ENCODE assay signal across 8 cellular contexts in genomic region chr6:24547243-24547642, GRCh38. TPM values are rescaled to one million over a fixed set of nuclear protein-coding genes. Genes with fewer than 3 reads are reported as not detected.
DNase-seq lines count a peak whose midpoint lies in the region; ATAC-seq and TF ChIP-seq lines count a peak whose summit lies in the region.

No MANE protein-coding gene starts in this region.

- no peak overlapping the region for H2AFZ ChIP-seq in mesenchymal stem cell (ENCODE audit: low read depth, low read length)

- no peak overlapping the region for H3K27ac ChIP-seq in cardiac muscle cell
- H3K27ac ChIP-seq in right atrium auricular region, result no peak overlapping the region
- H3K27ac ChIP-seq in mesenchymal stem cell (ENCODE audit: low read length, poor library complexity, severe bottlenecking), result no peak overlapping the region

- H4K91ac ChIP-seq in mesenchymal stem cell (ENCODE audit: low read length), result no peak overlapping the region

- no peak overlapping the region for H3K4ac ChIP-seq in mesenchymal stem cell (ENCODE audit: low read depth in 1 of 2, low read length in 2 of 2)

- DNase-seq in cardiac muscle cell (ENCODE audit: low read depth in 1 of 2, low spot score in 1 of 2) (peak; percentile 8 to 58), right atrium auricular region (ENCODE audit: low spot score) (no peak), T-cell (peak in 31 of 34 experiments; percentile 7 to 51 (median 28)), NCI-H446 (lab: John Stamatoyannopoulos, UW) (no peak), mesenchymal stem cell (no peak), D341Med (ENCODE audit: low spot score) (no peak)
- peak; percentile 3 for DNase-seq in central memory CD4-positive, alpha-beta T cell
- DNase-seq in stimulated activated naive CD8-positive, alpha-beta T cell treated with anti-CD3 and anti-CD28 coated beads, Interleukin-15, Interleukin-2, amounts not matched to agents 100 U/mL and 50 U/mL, for 24 hours, result peak; percentile 55

- H3K27me3 Mint-ChIP-seq in T-cell, result peaks cover 14 to 25% of the 10 kb centered on the region in 2 donors

- no peak overlapping the region for H2BK15ac ChIP-seq in mesenchymal stem cell (ENCODE audit: low read depth, poor library complexity, severe bottlenecking)

- H3K23ac ChIP-seq in mesenchymal stem cell (ENCODE audit: low read length in 2 of 2), result peak overlapping the region in 1 of 2 experiments; percentile 59

- no peaks in the 10 kb centered on the region for H3K36me3 Mint-ChIP-seq in T-cell

- no peak overlapping the region for H2AK5ac ChIP-seq in mesenchymal stem cell (ENCODE audit: low read length, severe bottlenecking)

- no peaks in the 10 kb centered on the region for H3K36me3 ChIP-seq in cardiac muscle cell
- H3K36me3 ChIP-seq in right atrium auricular region, result no peaks in the 10 kb centered on the region
- H3K36me3 ChIP-seq in mesenchymal stem cell (ENCODE audit: control insufficient read depth in 1 of 2, insufficient read depth in 2 of 2, low read depth in 1 of 2, low read length in 2 of 2), result no peaks in the 10 kb centered on the region

- peak; percentile 73 to 95 (median 89) for ATAC-seq in T-cell (replicated peaks in 1 of 4)
- peak; percentile 88 for ATAC-seq in stimulated activated naive CD8-positive, alpha-beta T cell treated with anti-CD3 and anti-CD28 coated beads, Interleukin-15, Interleukin-2, amounts not matched to agents 100 U/mL and 50 U/mL, for 24 hours

- no peak overlapping the region for H3K14ac ChIP-seq in mesenchymal stem cell (ENCODE audit: low read length in 2 of 2)

- H3K9ac ChIP-seq in mesenchymal stem cell (ENCODE audit: low read length), result no peak overlapping the region

- H3K4me3 ChIP-seq in cardiac muscle cell (no peak overlapping the region), right atrium auricular region (no peak overlapping the region), mesenchymal stem cell (ENCODE audit: insufficient read depth in 1 of 2, low read depth in 1 of 2, low read length in 2 of 2) (no peak overlapping the region)

- H3K18ac ChIP-seq in mesenchymal stem cell (ENCODE audit: low read depth in 1 of 2, low read length in 2 of 2), result no peak overlapping the region

- no peak overlapping the region for H2BK12ac ChIP-seq in mesenchymal stem cell (ENCODE audit: low read length in 2 of 2)

- H3K9me3 Mint-ChIP-seq in T-cell, result no peaks in the 10 kb centered on the region

- no peak overlapping the region for H2BK120ac ChIP-seq in mesenchymal stem cell (ENCODE audit: low read depth, low read length)

- no peak overlapping the region for H3K4me3 Mint-ChIP-seq in T-cell

- H3K9me3 ChIP-seq in cardiac muscle cell (ENCODE audit: low read depth) (no peaks in the 10 kb centered on the region), right atrium auricular region (no peaks in the 10 kb centered on the region), mesenchymal stem cell (ENCODE audit: control insufficient read depth, low read length) (no peaks in the 10 kb centered on the region)

- WGBS in mesenchymal stem cell, result 39% methylated on average over 9 of the region's 12 CpGs

- H3K4me1 ChIP-seq in cardiac muscle cell (ENCODE audit: low read depth) (no peaks in the 10 kb centered on the region), right atrium auricular region (no peaks in the 10 kb centered on the region), mesenchymal stem cell (ENCODE audit: control insufficient read depth, insufficient read depth, low read depth, low read length) (peaks cover 4% of the 10 kb centered on the region)

- H2BK5ac ChIP-seq in mesenchymal stem cell (ENCODE audit: low read depth, low read length, poor library complexity, severe bottlenecking), result no peak overlapping the region

- TF ChIP-seq CTCF in cardiac muscle cell (IDR thresholded peaks at IDR 0.05; ENCODE audit: low read depth, low read length), result no peak
- TF ChIP-seq CTCF in right atrium auricular region (IDR thresholded peaks at IDR 0.05), result no peak

- no peak overlapping the region for H4K8ac ChIP-seq in mesenchymal stem cell (ENCODE audit: low read length)

- CTCF ChIA-PET in T-cell (lab: Charles Lee), result interaction anchor here in 1 of 2 donors (0.7 kb wide), 1 partner anchor 1010 kb away, joined by 7 read pairs; no protein-coding TSS in a partner anchor

- H3K79me1 ChIP-seq in mesenchymal stem cell (replicated peaks; ENCODE audit: low read length, poor library complexity, severe bottlenecking), result no peaks in the 10 kb centered on the region

- peaks cover 9 to 10% (median 10%) of the 10 kb centered on the region in 3 donors for H3K4me1 Mint-ChIP-seq in T-cell

- H3K27ac Mint-ChIP-seq in T-cell, result no peak overlapping the region

- no peak overlapping the region for H3K4me2 ChIP-seq in mesenchymal stem cell (ENCODE audit: low read length, poor library complexity, severe bottlenecking)

- H3K27me3 ChIP-seq in cardiac muscle cell (no peaks in the 10 kb centered on the region), right atrium auricular region (no peaks in the 10 kb centered on the region), mesenchymal stem cell (ENCODE audit: control insufficient read depth in 1 of 2, insufficient read depth in 1 of 2, low read length in 2 of 2) (peaks cover 5 to 29% of the 10 kb centered on the region in 2 experiments)

- POLR2A ChIA-PET in T-cell (lab: Charles Lee), result no interaction called here

RNA-seq across cellular contexts. Expression of gene ALDH5A1, which starts 52.5 kb away (rescaled TPM):
- 15.0 and 16.1 TPM in 2 replicates for total RNA-seq in cardiac muscle cell
- polyA plus RNA-seq in cardiac muscle cell, result 10.4 and 21.6 TPM in 2 replicates
- total RNA-seq in right atrium auricular region, result 1 to 10 TPM; 5.0 to 10.0 TPM
- 10 to 100 TPM in 4 of 5 donors, 1 to 10 TPM in 1; 4.8 to 15.2 (median 11.7) TPM for total RNA-seq in T-cell
- 0.93 TPM for polyA plus RNA-seq in mesenchymal stem cell (2013, experiment 1 of 2)
- 0.81 TPM for polyA plus RNA-seq in mesenchymal stem cell (2013, experiment 2 of 2)

RNA-seq across cellular contexts. Expression of gene GPLD1, which starts 57.9 kb away (rescaled TPM):
- total RNA-seq in cardiac muscle cell (1.1 and 4.8 TPM in 2 replicates), right atrium auricular region (under 1 TPM; 0.33 to 0.71 TPM), T-cell (1 to 10 TPM in 3 of 5 donors, under 1 TPM in 2; 0.50 to 1.5 (median 1.4) TPM)
- 0.39 and 3.6 TPM in 2 replicates for polyA plus RNA-seq in cardiac muscle cell
- 0.14 TPM for polyA plus RNA-seq in mesenchymal stem cell (2013, experiment 1 of 2)
- 0.12 TPM for polyA plus RNA-seq in mesenchymal stem cell (2013, experiment 2 of 2)

Comparison
In these comparisons a context has a peak if more than half of its experiments do, and no peak if none do; other contexts are left out.
1. DNase-seq: peak in cardiac muscle cell (2 of 2), T-cell (31 of 34), central memory CD4-positive, alpha-beta T cell (single experiment) and stimulated activated naive CD8-positive, alpha-beta T cell treated with anti-CD3 and anti-CD28 coated beads, Interleukin-15, Interleukin-2, amounts not matched to agents 100 U/mL and 50 U/mL, for 24 hours (single experiment); none in right atrium auricular region (single experiment), NCI-H446 (0 of 2), mesenchymal stem cell (single experiment) and D341Med (single experiment).